ENCODE assay signal across 1 cellular context in the genomic region with DNA sequence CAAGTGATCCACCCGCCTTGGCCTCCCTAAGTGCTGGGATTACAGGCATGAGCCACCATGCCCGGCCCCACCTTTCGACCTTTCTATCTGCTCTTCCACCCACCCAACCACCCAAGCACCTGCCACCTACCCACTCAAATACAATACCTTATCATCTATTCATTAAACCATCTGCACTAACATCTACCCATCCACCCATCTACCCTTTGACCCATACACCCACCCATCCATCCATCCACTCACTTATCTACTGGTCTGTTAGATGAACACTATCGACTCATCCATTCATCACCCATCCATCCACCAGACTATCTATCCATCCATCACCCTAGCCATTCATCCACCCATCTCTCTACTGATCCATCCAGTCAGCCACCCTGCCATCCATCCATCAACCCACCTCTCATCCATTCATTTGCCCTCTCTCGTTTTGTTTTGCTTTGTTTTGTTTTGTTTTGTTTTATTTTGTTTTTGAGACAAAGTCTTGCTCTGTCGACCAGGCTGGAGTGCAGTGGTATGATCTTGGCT.
A peak's percentile ranks its signal among the peaks of the same experiment; 100 is the strongest.
TF ChIP-seq lines count a peak whose summit lies in the region.

No MANE protein-coding gene starts in this region.

TF ChIP-seq in K562, 482 proteins besides CTCF, POLR2A, EP300 and RAD21:
- TF ChIP-seq NONO (IDR thresholded peaks at IDR 0.05; ENCODE audit: low read depth in 2 of 2, low read length in 1 of 2) (no peak), SIN3A (IDR thresholded peaks at IDR 0.05; ENCODE audit: borderline replicate concordance in 2 of 2, control insufficient read depth in 1 of 2, low read depth in 2 of 2, low read length in 2 of 2) (no peak), ZBTB12 (CRISPR knock-in tag; IDR thresholded peaks at IDR 0.05) (no peak), ZFP36 (IDR thresholded peaks at IDR 0.05; ENCODE audit: low read depth, low read length, partially characterized antibody) (no peak), NR3C1 (CRISPR knock-in tag; IDR thresholded peaks at IDR 0.05) (no peak), RBBP5 (IDR thresholded peaks at IDR 0.05; ENCODE audit: borderline replicate concordance, insufficient read depth, low read length, poor library complexity, severe bottlenecking) (no peak), THRB (CRISPR knock-in tag; conservative IDR thresholded peaks at IDR 0.05) (0 out of 2 replicates have a peak, but pooled peaks have one; percentile 55), EGR1 (conservative IDR thresholded peaks at IDR 0.05) (peak; percentile 23), PML (IDR thresholded peaks at IDR 0.05; ENCODE audit: low read length) (no peak), ZNF778 (CRISPR knock-in tag; IDR thresholded peaks at IDR 0.05) (no peak), CCAR2 (IDR thresholded peaks at IDR 0.05; ENCODE audit: low read depth, low read length) (no peak), POLR2B (IDR thresholded peaks at IDR 0.05; ENCODE audit: low read depth, partially characterized antibody) (peak; percentile 48), YBX1 (IDR thresholded peaks at IDR 0.05) (no peak), GABPB1 (CRISPR knock-in tag; IDR thresholded peaks at IDR 0.05) (no peak), ZNF512 (tag; IDR thresholded peaks at IDR 0.05) (no peak), CBFA2T2 (conservative IDR thresholded peaks at IDR 0.05) (no peak), TEAD1 (CRISPR knock-in tag; IDR thresholded peaks at IDR 0.05) (no peak), KAT8 (IDR thresholded peaks at IDR 0.05; ENCODE audit: low read depth) (no peak), CBFA2T3 (IDR thresholded peaks at IDR 0.05) (0 out of 2 replicates have a peak, but pooled peaks have one; percentile 11), JUNB (CRISPR knock-in tag; conservative IDR thresholded peaks at IDR 0.05) (no peak), WHSC1 (IDR thresholded peaks at IDR 0.05; ENCODE audit: low read length) (no peak), BRD4 (IDR thresholded peaks at IDR 0.05) (no peak), TFAM (CRISPR knock-in tag; conservative IDR thresholded peaks at IDR 0.05) (no peak), FOXJ2 (tag; IDR thresholded peaks at IDR 0.05) (no peak), SMARCE1 (IDR thresholded peaks at IDR 0.05) (no peak), YY1 (IDR thresholded peaks at IDR 0.05; ENCODE audit: borderline replicate concordance in 1 of 3, control insufficient read depth in 1 of 3, extremely low read depth in 1 of 3, insufficient read depth in 3 of 3, insufficient read length in 1 of 3, insufficient replicate concordance in 2 of 3, low read depth in 1 of 3, low read length in 2 of 3) (no peak), ZBTB7A (IDR thresholded peaks at IDR 0.05; ENCODE audit: borderline replicate concordance, control insufficient read depth, low read depth, low read length) (no peak)
- TF ChIP-seq, protein P1, sequence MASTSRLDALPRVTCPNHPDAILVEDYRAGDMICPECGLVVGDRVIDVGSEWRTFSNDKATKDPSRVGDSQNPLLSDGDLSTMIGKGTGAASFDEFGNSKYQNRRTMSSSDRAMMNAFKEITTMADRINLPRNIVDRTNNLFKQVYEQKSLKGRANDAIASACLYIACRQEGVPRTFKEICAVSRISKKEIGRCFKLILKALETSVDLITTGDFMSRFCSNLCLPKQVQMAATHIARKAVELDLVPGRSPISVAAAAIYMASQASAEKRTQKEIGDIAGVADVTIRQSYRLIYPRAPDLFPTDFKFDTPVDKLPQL (IDR thresholded peaks at IDR 0.05; ENCODE audit: extremely low read depth, insufficient read length), result no peak
- TF ChIP-seq, protein P2, sequence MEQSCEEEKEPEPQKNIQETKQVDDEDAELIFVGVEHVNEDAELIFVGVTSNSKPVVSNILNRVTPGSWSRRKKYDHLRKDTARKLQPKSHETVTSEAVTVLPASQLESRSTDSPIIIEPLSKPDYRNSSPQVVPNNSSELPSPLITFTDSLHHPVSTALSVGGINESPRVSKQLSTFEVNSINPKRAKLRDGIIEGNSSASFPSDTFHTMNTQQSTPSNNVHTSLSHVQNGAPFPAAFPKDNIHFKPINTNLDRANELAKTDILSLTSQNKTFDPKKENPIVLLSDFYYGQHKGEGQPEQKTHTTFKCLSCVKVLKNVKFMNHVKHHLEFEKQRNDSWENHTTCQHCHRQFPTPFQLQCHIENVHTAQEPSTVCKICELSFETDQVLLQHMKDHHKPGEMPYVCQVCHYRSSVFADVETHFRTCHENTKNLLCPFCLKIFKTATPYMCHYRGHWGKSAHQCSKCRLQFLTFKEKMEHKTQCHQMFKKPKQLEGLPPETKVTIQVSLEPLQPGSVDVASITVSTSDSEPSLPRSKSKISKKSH (CRISPR knock-in tag; IDR thresholded peaks at IDR 0.05), result no peak
- TF ChIP-seq, protein P3, sequence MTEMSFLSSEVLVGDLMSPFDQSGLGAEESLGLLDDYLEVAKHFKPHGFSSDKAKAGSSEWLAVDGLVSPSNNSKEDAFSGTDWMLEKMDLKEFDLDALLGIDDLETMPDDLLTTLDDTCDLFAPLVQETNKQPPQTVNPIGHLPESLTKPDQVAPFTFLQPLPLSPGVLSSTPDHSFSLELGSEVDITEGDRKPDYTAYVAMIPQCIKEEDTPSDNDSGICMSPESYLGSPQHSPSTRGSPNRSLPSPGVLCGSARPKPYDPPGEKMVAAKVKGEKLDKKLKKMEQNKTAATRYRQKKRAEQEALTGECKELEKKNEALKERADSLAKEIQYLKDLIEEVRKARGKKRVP (CRISPR knock-in tag; IDR thresholded peaks at IDR 0.05), result no peak
- TF ChIP-seq, protein P4, sequence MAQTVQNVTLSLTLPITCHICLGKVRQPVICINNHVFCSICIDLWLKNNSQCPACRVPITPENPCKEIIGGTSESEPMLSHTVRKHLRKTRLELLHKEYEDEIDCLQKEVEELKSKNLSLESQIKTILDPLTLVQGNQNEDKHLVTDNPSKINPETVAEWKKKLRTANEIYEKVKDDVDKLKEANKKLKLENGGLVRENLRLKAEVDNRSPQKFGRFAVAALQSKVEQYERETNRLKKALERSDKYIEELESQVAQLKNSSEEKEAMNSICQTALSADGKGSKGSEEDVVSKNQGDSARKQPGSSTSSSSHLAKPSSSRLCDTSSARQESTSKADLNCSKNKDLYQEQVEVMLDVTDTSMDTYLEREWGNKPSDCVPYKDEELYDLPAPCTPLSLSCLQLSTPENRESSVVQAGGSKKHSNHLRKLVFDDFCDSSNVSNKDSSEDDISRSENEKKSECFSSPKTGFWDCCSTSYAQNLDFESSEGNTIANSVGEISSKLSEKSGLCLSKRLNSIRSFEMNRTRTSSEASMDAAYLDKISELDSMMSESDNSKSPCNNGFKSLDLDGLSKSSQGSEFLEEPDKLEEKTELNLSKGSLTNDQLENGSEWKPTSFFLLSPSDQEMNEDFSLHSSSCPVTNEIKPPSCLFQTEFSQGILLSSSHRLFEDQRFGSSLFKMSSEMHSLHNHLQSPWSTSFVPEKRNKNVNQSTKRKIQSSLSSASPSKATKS (CRISPR knock-in tag; IDR thresholded peaks at IDR 0.05), result no peak
